Comparison of ENCODE assay signal across 8 cellular contexts in genomic region chr4:151099226-151099975, GRCh38. TPM values are rescaled to one million over a fixed set of nuclear protein-coding genes. Genes with fewer than 3 reads are reported as not detected.
DNase-seq lines count a peak whose midpoint lies in the region; ATAC-seq and TF ChIP-seq lines count a peak whose summit lies in the region.

TSS of gene RPS3A (plus strand) at chr4:151099628. CDS start at chr4:151099653, 25 bp downstream.

- no peaks in the 10 kb centered on the region for H3K9me2 ChIP-seq in PC-9 (ENCODE audit: insufficient read depth)

- H3K27me3 ChIP-seq in PC-9 (ENCODE audit: insufficient read depth, low read depth) (no peaks in the 10 kb centered on the region), esophagus (ENCODE audit: control insufficient read depth in 1 of 2, insufficient read depth in 2 of 2, low read length in 2 of 2) (no peaks in the 10 kb centered on the region), muscle layer of duodenum (ENCODE audit: low read depth, low read length) (no peaks in the 10 kb centered on the region)

- intact Hi-C loops in PC-9 (cut with micrococcal nuclease; ENCODE audit: unreplicated experiment): loop anchor here (1.0 kb wide), 1 partner anchor 83 kb away; no protein-coding TSS in a partner anchor

- ATAC-seq in GM21576 (IDR thresholded peaks at IDR 0.05; ENCODE audit: unreplicated experiment): peak; percentile 92

- 1 to 2% methylated on average over 69 of the region's 69 CpGs for WGBS in esophagus, 2 donors

- peaks cover 41% of the 10 kb centered on the region for H4K20me1 ChIP-seq in PC-9 (ENCODE audit: insufficient read depth)

- H3K4me3 Mint-ChIP-seq in activated T-cell treated with anti-CD3 and anti-CD28 coated beads, Interleukin-2, amount 50 U/mL, for 24 hours: peak within 1 kb of the TSS; percentile 99

- no peaks in the 10 kb centered on the region for H3K9me3 Mint-ChIP-seq in activated T-cell treated with anti-CD3 and anti-CD28 coated beads, Interleukin-2, amount 50 U/mL, for 24 hours

- peaks cover 50% of the 10 kb centered on the region for H3K4me1 Mint-ChIP-seq in activated T-cell treated with anti-CD3 and anti-CD28 coated beads, Interleukin-2, amount 50 U/mL, for 24 hours (ENCODE audit: low read depth)

- TF ChIP-seq CTCF in PC-9 (conservative IDR thresholded peaks at IDR 0.05): no peak; the same call in 1 of the 2 replicates

- peak; percentile 97 for DNase-seq in DMS53 (lab: John Stamatoyannopoulos, UW)
- DNase-seq in Jurkat, Clone E6-1 (ENCODE audit: low read depth, low spot score): peak; percentile 99
- peak; percentile 91 to 97 for DNase-seq in PC-9
- peak; percentile 100 for DNase-seq in activated T-cell treated with anti-CD3 and anti-CD28 coated beads, Interleukin-2, amount 50 U/mL, for 24 hours
- DNase-seq in stimulated activated CD8-positive, alpha-beta memory T cell treated with anti-CD3 and anti-CD28 coated beads, Interleukin-7, amount 100 ng/mL, for 48 hours (ENCODE audit: extremely low read depth in 1 of 2, low read depth in 1 of 2): peak; percentile 96 to 98

- H3K4me2 ChIP-seq in PC-9: peak within 1 kb of the TSS; percentile 98

- TSS peak; percentile 67 for BruUV-seq in PC-9 (replicated peaks; lab: Mats Ljungman, UMichigan)

- peaks cover 44% of the 10 kb centered on the region for H3F3A ChIP-seq in PC-9 (ENCODE audit: insufficient read depth, low read depth)

- H3K4me1 ChIP-seq in PC-9 (replicated peaks; ENCODE audit: insufficient read depth): peaks cover 9% of the 10 kb centered on the region; the same call in 1 of the 2 replicates
- H3K4me1 ChIP-seq in esophagus (ENCODE audit: control insufficient read depth in 2 of 2, insufficient read depth in 2 of 2, low read length in 1 of 2): no peaks in the 10 kb centered on the region
- H3K4me1 ChIP-seq in muscle layer of duodenum (ENCODE audit: control insufficient read depth in 1 of 2, insufficient read depth in 2 of 2, low read length in 2 of 2): peaks cover 11 to 21% of the 10 kb centered on the region in 2 donors

- H3K4me3 ChIP-seq in Jurkat, Clone E6-1 (ENCODE audit: low read length): peak within 1 kb of the TSS; percentile 100
- H3K4me3 ChIP-seq in PC-9 (peak within 1 kb of the TSS; percentile 99), esophagus (ENCODE audit: low read depth in 1 of 2, low read length in 2 of 2) (peak within 1 kb of the TSS; percentile 65 to 89), muscle layer of duodenum (ENCODE audit: low read depth in 1 of 2, low read length in 2 of 2) (peak within 1 kb of the TSS; percentile 98 to 99)

- peak within 1 kb of the TSS; percentile 87 for H2AFZ ChIP-seq in PC-9

- CTCF ChIA-PET in PC-9 (lab: Charles Lee): interaction anchor here (0.7 to 0.8 kb wide), 2 partner anchors 83 to 1103 kb away, joined by 3 to 4 read pairs; no protein-coding TSS in a partner anchor

- no peaks in the 10 kb centered on the region for H3K27me3 Mint-ChIP-seq in activated T-cell treated with anti-CD3 and anti-CD28 coated beads, Interleukin-2, amount 50 U/mL, for 24 hours

- no peaks in the 10 kb centered on the region for H3K9me3 ChIP-seq in PC-9 (ENCODE audit: insufficient read depth, low read depth)
- H3K9me3 ChIP-seq in esophagus (ENCODE audit: control insufficient read depth in 2 of 2, insufficient read depth in 1 of 2, low read depth in 1 of 2, low read length in 1 of 2): no peaks in the 10 kb centered on the region
- no peaks in the 10 kb centered on the region for H3K9me3 ChIP-seq in muscle layer of duodenum (ENCODE audit: control insufficient read depth in 1 of 2, low read length in 2 of 2)

- peaks cover 51% of the 10 kb centered on the region for H3K36me3 Mint-ChIP-seq in activated T-cell treated with anti-CD3 and anti-CD28 coated beads, Interleukin-2, amount 50 U/mL, for 24 hours (ENCODE audit: low read depth)

- H3K36me3 ChIP-seq in PC-9 (ENCODE audit: low read depth) (peaks cover 36% of the 10 kb centered on the region), esophagus (ENCODE audit: control insufficient read depth in 2 of 2, insufficient read depth in 2 of 2, low read length in 1 of 2) (no peaks in the 10 kb centered on the region), muscle layer of duodenum (ENCODE audit: control insufficient read depth in 1 of 2, insufficient read depth in 2 of 2, low read length in 2 of 2) (peaks cover 28 to 29% of the 10 kb centered on the region in 2 donors)

- POLR2A ChIA-PET in PC-9 (lab: Charles Lee; ENCODE audit: unreplicated experiment): interaction anchor here (0.6 kb wide), 1 partner anchor 87 kb away, joined by 4 read pairs; no protein-coding TSS in a partner anchor

- peaks cover 44% of the 10 kb centered on the region for H3K79me2 ChIP-seq in PC-9 (ENCODE audit: low read depth)

- peak within 1 kb of the TSS; percentile 100 for H3K27ac Mint-ChIP-seq in activated T-cell treated with anti-CD3 and anti-CD28 coated beads, Interleukin-2, amount 50 U/mL, for 24 hours

- peak within 1 kb of the TSS; percentile 91 for H3K27ac ChIP-seq in PC-9
- peak within 1 kb of the TSS; percentile 85 to 95 for H3K27ac ChIP-seq in esophagus (ENCODE audit: low read depth in 2 of 2, low read length in 1 of 2)
- H3K27ac ChIP-seq in muscle layer of duodenum (ENCODE audit: low read length): peak within 1 kb of the TSS; percentile 97

RNA-seq across cellular contexts. Expression of gene RPS3A, which starts in this region (rescaled TPM):
- 3,403 TPM for polyA plus RNA-seq in Jurkat, Clone E6-1 (2012; ENCODE audit: insufficient read depth, insufficient read length)
- total RNA-seq in PC-9 (2021): 1,663 and 2,345 TPM in 2 replicates
- polyA plus RNA-seq in esophagus: 1,000 to 10,000 TPM; 1,995 to 2,736 TPM

Comparison
In these comparisons a context has a peak if more than half of its experiments do, and no peak if none do; other contexts are left out.
1. Peak in every context shown above with its lines: DNase-seq, ATAC-seq, H3K4me3 ChIP-seq and H3K27ac ChIP-seq.